ENCODE assay signal across 15 cellular contexts in genomic region chr7:157279973-157280841, GRCh38. TPM values are rescaled to one million over a fixed set of nuclear protein-coding genes. Genes with fewer than 3 reads are reported as not detected.
DNase-seq lines count a peak whose midpoint lies in the region; ATAC-seq and TF ChIP-seq lines count a peak whose summit lies in the region.
"Had no signal": no experiment of that assay in that cellular context is flagged by ENCODE, and none has a peak within 500 bp of the region (broad histone marks: within the 10 kb centered on the region; RNA-seq: fewer than 3 reads in every experiment).

No MANE protein-coding gene starts in this region.

- H2AFZ ChIP-seq in GM23338 = peak overlapping the region; percentile 84; the same call in 1 of the 2 replicates

- peaks cover 15% of the 10 kb centered on the region for H3K36me3 Mint-ChIP-seq in GM23338 (ENCODE audit: low read depth)
- H3K36me3 Mint-ChIP-seq: activated naive CD4-positive, alpha-beta T cell treated with anti-CD3 and anti-CD28 coated beads, Interleukin-2, amount 50 U/mL, for 24 hours had no signal

- peak overlapping the region; percentile 80; the same call in 1 of the 2 replicates for H3K4me2 ChIP-seq in GM23338

- intact Hi-C loops in right lobe of liver (cut with DNase I) = loop anchor here in 1 of 2 donors (10.0 kb wide), 1 partner anchor 305 kb away; no protein-coding TSS in a partner anchor
- intact Hi-C loops in testis (cut with DNase I; ENCODE audit: low total_unique reads) = loop anchor here (10.0 kb wide), 1 partner anchor 65 kb away; no protein-coding TSS in a partner anchor

- in situ Hi-C loops in brain microvascular endothelial cell (cut with HindIII; ENCODE audit: low pct_ligation_motif_present, low sequenced_read_pairs) = no loop called here

- H3K9me3 ChIP-seq in right lobe of liver = no peaks in the 10 kb centered on the region
- H3K9me3 ChIP-seq in testis = no peaks in the 10 kb centered on the region

- H3K4me3 ChIP-seq in GM23338 (peak overlapping the region; percentile 52; the same call in 1 of the 2 replicates), brain microvascular endothelial cell (ENCODE audit: low read depth, low read length) (peak overlapping the region; percentile 43), right lobe of liver (peak overlapping the region in 2 of 3 donors; percentile 38 to 45), testis (peak overlapping the region; percentile 55 to 63)

- H3K27me3 ChIP-seq in GM23338 (ENCODE audit: insufficient read depth) (no peaks in the 10 kb centered on the region), brain microvascular endothelial cell (replicated peaks) (no peaks in the 10 kb centered on the region), right lobe of liver (no peaks in the 10 kb centered on the region), testis (no peaks in the 10 kb centered on the region)

- 0 out of 2 replicates have a peak, but pooled peaks cover 5% of the 10 kb centered on the region for H3K4me1 ChIP-seq in GM23338 (ENCODE audit: insufficient read depth)
- H3K4me1 ChIP-seq in right lobe of liver = peaks cover 0 to 9% (median 0%) of the 10 kb centered on the region in 4 donors
- peaks cover 2% of the 10 kb centered on the region for H3K4me1 ChIP-seq in testis

- H3K36me3 ChIP-seq in GM23338 (ENCODE audit: insufficient read depth) = no peaks in the 10 kb centered on the region
- no peaks in the 10 kb centered on the region for H3K36me3 ChIP-seq in brain microvascular endothelial cell (replicated peaks)
- H3K36me3 ChIP-seq in right lobe of liver = no peaks in the 10 kb centered on the region
- H3K36me3 ChIP-seq in testis (ENCODE audit: low read depth, missing control alignments) = no peaks in the 10 kb centered on the region

- no peaks in the 10 kb centered on the region for H3K79me2 ChIP-seq in GM23338 (replicated peaks; ENCODE audit: insufficient read depth)

- no peak overlapping the region for H3K4me3 Mint-ChIP-seq in GM23338
- H3K4me3 Mint-ChIP-seq: activated naive CD4-positive, alpha-beta T cell treated with anti-CD3 and anti-CD28 coated beads, Interleukin-2, amount 50 U/mL, for 24 hours had no signal

- ATAC-seq in GM23338 = no peak; the same call in 2 of the 3 replicates
- ATAC-seq in right lobe of liver = no peak
- ATAC-seq in HG03039 (IDR thresholded peaks at IDR 0.05; ENCODE audit: unreplicated experiment) = no peak
- no peak for ATAC-seq in HG02623 (IDR thresholded peaks at IDR 0.05; ENCODE audit: unreplicated experiment)
- ATAC-seq in HG03095 (IDR thresholded peaks at IDR 0.05; ENCODE audit: unreplicated experiment) = no peak

- H4K20me1 ChIP-seq in GM23338 (replicated peaks; ENCODE audit: insufficient read depth) = no peaks in the 10 kb centered on the region

- TF ChIP-seq POLR2A in right lobe of liver (IDR thresholded peaks at IDR 0.05) (no peak), testis (IDR thresholded peaks at IDR 0.05) (no peak)

- H3K9me3 Mint-ChIP-seq in GM23338 = peaks cover 16% of the 10 kb centered on the region
- H3K9me3 Mint-ChIP-seq: activated naive CD4-positive, alpha-beta T cell treated with anti-CD3 and anti-CD28 coated beads, Interleukin-2, amount 50 U/mL, for 24 hours had no signal

- no peak overlapping the region for H3K27ac Mint-ChIP-seq in GM23338
- H3K27ac Mint-ChIP-seq: activated naive CD4-positive, alpha-beta T cell treated with anti-CD3 and anti-CD28 coated beads, Interleukin-2, amount 50 U/mL, for 24 hours had no signal

- H3K9me2 ChIP-seq in GM23338 (ENCODE audit: insufficient read depth) = no peaks in the 10 kb centered on the region

- peaks cover 7% of the 10 kb centered on the region for H3K27me3 Mint-ChIP-seq in GM23338 (ENCODE audit: insufficient read depth, low read depth, poor library complexity)

- peaks cover 9% of the 10 kb centered on the region; the same call in 1 of the 2 replicates for H3F3A ChIP-seq in GM23338 (replicated peaks; ENCODE audit: low read depth)

- WGBS in right lobe of liver (ENCODE audit: insufficient coverage, low coverage, low lambda C conversion rate, missing lambda C conversion rate) = no CpG with 5 or more reads among the region's 36 CpGs
- WGBS in testis, 2 donors = 80% methylated on average over 1 to 35 of the region's 36 CpGs

- TF ChIP-seq CTCF in GM23338 (conservative IDR thresholded peaks at IDR 0.05; ENCODE audit: low read depth in 2 of 2) = 0 out of 4 replicates have a peak, but pooled peaks of 1 of the 2 experiments have one; percentile 7
- no peak for TF ChIP-seq CTCF in brain microvascular endothelial cell (IDR thresholded peaks at IDR 0.05; ENCODE audit: low read depth, low read length, missing control alignments)
- TF ChIP-seq CTCF in right lobe of liver (IDR thresholded peaks at IDR 0.05) = no peak
- no peak for TF ChIP-seq CTCF in testis (IDR thresholded peaks at IDR 0.05)

- DNase-seq in GM23338 (ENCODE audit: low spot score) (peak; percentile 68), brain microvascular endothelial cell (no peak), right lobe of liver (peak in 1 of 3 donors; percentile 49), testis (no peak)
- DNase-seq: activated CD4-positive, alpha-beta T cell treated with anti-CD3 and anti-CD28 coated beads, Interleukin-2, amount 50 U/mL, for 1 hour; hypothalamus; NCI-H1048; NCI-H69; stimulated activated CD4-positive, alpha-beta T cell treated with anti-CD3 and anti-CD28 coated beads, Interleukin-12 subunit alpha, Interleukin-12 subunit beta, amount 100 ng/mL, for 4 hours; stimulated activated CD8-positive, alpha-beta memory T cell treated with anti-CD3 and anti-CD28 coated beads, Interleukin-4, amount 100 ng/mL, for 48 hours; SW 1271 had no signal

- H3K27ac ChIP-seq in GM23338 (ENCODE audit: low read depth) (no peak overlapping the region), brain microvascular endothelial cell (no peak overlapping the region), right lobe of liver (no peak overlapping the region), testis (no peak overlapping the region)

- peaks cover 13% of the 10 kb centered on the region for H3K4me1 Mint-ChIP-seq in GM23338

TF ChIP-seq in GM23338, 12 proteins besides CTCF, POLR2A, EP300 and RAD21:
- TF ChIP-seq JUNB (IDR thresholded peaks at IDR 0.05; ENCODE audit: unreplicated experiment) (no peak), STAT1 (IDR thresholded peaks at IDR 0.05; ENCODE audit: unreplicated experiment) (no peak), EZH2 (IDR thresholded peaks at IDR 0.05; ENCODE audit: low read depth, unreplicated experiment) (no peak), CREB1 (CRISPR knock-in tag; IDR thresholded peaks at IDR 0.05; ENCODE audit: low read depth) (no peak)

RNA-seq across cellular contexts. Expression of gene DNAJB6, which starts 56.6 kb away (rescaled TPM):
- 308 and 325 TPM in 2 replicates for total RNA-seq in GM23338 (2014; rRNA removed; shearing (Covaris generic))
- 305 and 322 TPM in 2 replicates for polyA plus RNA-seq in GM23338 (2016; fragmentation: Nextera tagmentation; extraction: Ambion mirVana)
- total RNA-seq in right lobe of liver = 10 to 100 TPM; 24.5 to 38.0 (median 35.2) TPM
- 100 to 1,000 TPM; 154 to 172 TPM for total RNA-seq in testis
- 262 TPM for polyA plus RNA-seq in testis (ENCODE audit: insufficient read depth, low read depth, low replicate concordance)
